Comparison of ENCODE assay signal across 7 cellular contexts in genomic region chr1:235917267-235917811, GRCh38. TPM values are rescaled to one million over a fixed set of nuclear protein-coding genes. Genes with fewer than 3 reads are reported as not detected.
DNase-seq lines count a peak whose midpoint lies in the region; ATAC-seq and TF ChIP-seq lines count a peak whose summit lies in the region.

No MANE protein-coding gene starts in this region.

- 7 to 14% (median 9%) methylated on average over 8 of the region's 8 CpGs for WGBS in psoas muscle, 3 donors
- 19% methylated on average over 8 of the region's 8 CpGs for WGBS in urinary bladder

- intact Hi-C loops in Panc1 (cut with micrococcal nuclease; ENCODE audit: unreplicated experiment), result loop anchor here (5.0 kb wide), 2 partner anchors 35 to 50 kb away; partner anchors contain the start of gene LYST
- intact Hi-C loops in psoas muscle (cut with DNase I), result no loop called here

- H3K9me3 ChIP-seq in Panc1 (ENCODE audit: control insufficient read depth, insufficient read depth, low read depth, low read length) (no peaks in the 10 kb centered on the region), psoas muscle (no peaks in the 10 kb centered on the region)

- TF ChIP-seq CTCF in Panc1 (IDR thresholded peaks at IDR 0.05) (no peak), foreskin fibroblast (IDR thresholded peaks at IDR 0.05; ENCODE audit: low read depth, low read length) (no peak), psoas muscle (IDR thresholded peaks at IDR 0.05) (no peak)

- POLR2A ChIA-PET in Panc1 (lab: Charles Lee), result interaction anchor here (0.6 to 1.2 kb wide), 4 partner anchors 15 to 55 kb away, joined by 4 to 5 read pairs (median 4); no protein-coding TSS in a partner anchor

- H3K36me3 ChIP-seq in Panc1 (ENCODE audit: control insufficient read depth, insufficient read depth, low read length) (no peaks in the 10 kb centered on the region), psoas muscle (ENCODE audit: insufficient read depth in 1 of 2, low read depth in 1 of 2) (no peaks in the 10 kb centered on the region), urinary bladder (ENCODE audit: insufficient read depth) (no peaks in the 10 kb centered on the region)

- BruUV-seq in Panc1 (replicated peaks; lab: Mats Ljungman, UMichigan), result no TSS peak

- H3K4me3 ChIP-seq in Panc1 (ENCODE audit: low read depth in 2 of 2, low read length in 2 of 2) (peak overlapping the region in 1 of 2 experiments; percentile 0; a peak in 1 of 4 replicates), foreskin fibroblast (ENCODE audit: low read depth in 1 of 2, low read length in 2 of 2) (no peak overlapping the region), psoas muscle (no peak overlapping the region), urinary bladder (ENCODE audit: low read depth, low read length) (no peak overlapping the region)

- CTCF ChIA-PET in Panc1 (lab: Charles Lee), result interaction anchor here (0.8 to 2.0 kb wide), 3 partner anchors 54 to 82 kb away, joined by 3 to 17 read pairs (median 5); no protein-coding TSS in a partner anchor

- DNase-seq in Panc1 (ENCODE audit: low read depth, low spot score), result peak; percentile 99
- DNase-seq in activated T-helper 1 cell treated with Interleukin-2 at 50 U/mL for 16 hours (ENCODE audit: low read depth), result peak; percentile 38
- peak; percentile 99 for DNase-seq in foreskin fibroblast
- DNase-seq in psoas muscle, result peak; percentile 59 to 73

- in situ Hi-C loops in Panc1 (cut with HindIII; ENCODE audit: low pct_unique_long_range_greater_than_20kb, low sequenced_read_pairs), result no loop called here

- ATAC-seq in GM18858 (IDR thresholded peaks at IDR 0.05; ENCODE audit: unreplicated experiment) (peak; percentile 85), HG03135 (IDR thresholded peaks at IDR 0.05; ENCODE audit: unreplicated experiment) (peak; percentile 89), Panc1 (peak; percentile 90), psoas muscle (peak; percentile 72 to 90 (median 88))

- H3K4me1 ChIP-seq in Panc1 (ENCODE audit: control insufficient read depth, insufficient read depth, low read length), result peaks cover 81% of the 10 kb centered on the region
- peaks cover 11% of the 10 kb centered on the region for H3K4me1 ChIP-seq in psoas muscle
- no peaks in the 10 kb centered on the region for H3K4me1 ChIP-seq in urinary bladder (ENCODE audit: insufficient read depth)

- H3K27me3 ChIP-seq in Panc1 (ENCODE audit: control insufficient read depth, insufficient read depth, low read length) (no peaks in the 10 kb centered on the region), psoas muscle (ENCODE audit: insufficient read depth in 3 of 3, low read length in 2 of 3) (no peaks in the 10 kb centered on the region)

- H3K27ac ChIP-seq in Panc1 (ENCODE audit: low read length) (peak overlapping the region; percentile 99), psoas muscle (peak overlapping the region; percentile 66), urinary bladder (ENCODE audit: low read depth) (peak overlapping the region; percentile 87)

RNA-seq across cellular contexts. Expression of gene LYST, which starts 50.6 kb away (rescaled TPM):
- total RNA-seq in Panc1 (2021; ENCODE audit: unreplicated experiment), result 75.2 TPM
- polyA plus RNA-seq in Panc1 (2012; ENCODE audit: insufficient read length), result 19.4 TPM
- 1 to 10 TPM; 5.6 to 8.6 (median 6.3) TPM for total RNA-seq in psoas muscle
- polyA plus RNA-seq in psoas muscle, result 1 to 10 TPM; 2.4 to 4.2 (median 3.3) TPM
- total RNA-seq in urinary bladder, result 62.7 TPM
- polyA plus RNA-seq in urinary bladder, result 10.6 TPM

Comparison
In these comparisons a context has a peak if more than half of its experiments do, and no peak if none do; other contexts are left out.
1. DNase-seq: peak in every context shown above with its lines; median percentile 99 in Panc1; 99 in foreskin fibroblast; 66 in psoas muscle; 38 in activated T-helper 1 cell treated with Interleukin-2 at 50 U/mL for 16 hours.